In the genomic region with DNA sequence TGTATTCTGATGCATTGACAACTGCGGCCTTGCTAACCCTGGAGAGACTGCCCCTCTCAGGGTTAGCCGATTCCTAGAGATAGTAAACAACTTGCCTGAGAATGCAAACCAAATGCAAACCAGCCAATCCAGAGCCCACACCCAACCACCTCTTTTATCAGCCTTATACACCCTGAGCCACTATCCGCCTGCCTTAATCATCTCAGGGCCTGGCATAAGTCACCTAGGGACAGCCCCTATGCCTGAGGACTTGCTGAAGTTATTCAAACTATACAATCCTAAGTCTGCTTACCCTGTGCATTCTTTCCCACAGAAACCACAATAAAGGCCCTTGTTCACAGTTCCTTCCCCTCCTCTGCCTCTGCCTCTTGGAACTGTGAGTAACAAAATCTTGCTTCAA, we compare ENCODE assay signal across 15 cellular contexts.
DNase-seq lines count a peak whose midpoint lies in the region; ATAC-seq and TF ChIP-seq lines count a peak whose summit lies in the region.
"Had no signal": no experiment of that assay in that cellular context is flagged by ENCODE, and none has a peak within 500 bp of the region (broad histone marks: within the 10 kb centered on the region; RNA-seq: fewer than 3 reads in every experiment).

No MANE protein-coding gene starts in this region.

- no peak overlapping the region for H2AFZ ChIP-seq in mammary epithelial cell (ENCODE audit: low read depth, low read length)

- CTCF ChIA-PET in mammary epithelial cell (lab: Charles Lee; ENCODE audit: low non-redundant PET), result no interaction called here
- CTCF ChIA-PET in MCF 10A (lab: Yijun Ruan, JAX), result interaction anchor here (0.6 kb wide), 1 partner anchor 417 kb away, joined by 3 read pairs; no protein-coding TSS in a partner anchor
- CTCF ChIA-PET in T-cell (lab: Charles Lee), result no interaction called here

- H3K4me3 Mint-ChIP-seq in MCF 10A (ENCODE audit: unreplicated experiment), result no peak overlapping the region
- no peak overlapping the region for H3K4me3 Mint-ChIP-seq in T-cell
- H3K4me3 Mint-ChIP-seq: IgD-negative memory B cell had no signal

- H3K4me3 ChIP-seq in mammary epithelial cell (replicated peaks in 1 of 3; ENCODE audit: insufficient read depth in 1 of 3, low read depth in 2 of 3, low read length in 3 of 3) (no peak overlapping the region), body of pancreas (no peak overlapping the region)
- H3K4me3 ChIP-seq: skin epidermis, upper lobe of right lung had no signal

- TF ChIP-seq CTCF in mammary epithelial cell (conservative IDR thresholded peaks at IDR 0.05 in 1 of 2, IDR thresholded peaks at IDR 0.05 in 1 of 2; ENCODE audit: extremely low read depth in 1 of 2, insufficient read depth in 1 of 2, low read depth in 1 of 2, low read length in 2 of 2) (no peak), MCF 10A (IDR thresholded peaks at IDR 0.05; ENCODE audit: unreplicated experiment) (no peak), body of pancreas (IDR thresholded peaks at IDR 0.05) (no peak)

- in situ Hi-C loops in mammary epithelial cell (cut with MboI; ENCODE audit: low sequenced_read_pairs in 2 of 2), result no loop called here

- H3K4me1 ChIP-seq in mammary epithelial cell (ENCODE audit: insufficient read depth, low read length) (no peaks in the 10 kb centered on the region), body of pancreas (no peaks in the 10 kb centered on the region)
- H3K4me1 ChIP-seq: upper lobe of right lung had no signal

- BruUV-seq in mammary epithelial cell (replicated peaks; lab: Mats Ljungman, UMichigan) (no TSS peak), MCF 10A (replicated peaks; lab: Mats Ljungman, UMichigan) (no TSS peak)

- H3K79me2 ChIP-seq in mammary epithelial cell (ENCODE audit: insufficient read depth, low read length), result no peaks in the 10 kb centered on the region

- WGBS in mammary epithelial cell (ENCODE audit: low coverage, missing lambda C conversion rate), result 81% methylated on average over 3 of the region's 3 CpGs
- 59 to 73% methylated on average over 3 of the region's 3 CpGs for WGBS in body of pancreas, 2 donors

- dilution Hi-C loops in mammary epithelial cell (cut with HindIII; ENCODE audit: low sequenced_read_pairs), result no loop called here

- no peak overlapping the region for H3K27ac ChIP-seq in mammary epithelial cell (ENCODE audit: insufficient read depth, low read depth, low read length)
- no peak overlapping the region for H3K27ac ChIP-seq in body of pancreas
- H3K27ac ChIP-seq: skin epidermis, upper lobe of right lung had no signal

- H3K9ac ChIP-seq in mammary epithelial cell (ENCODE audit: insufficient read depth, low read length), result no peak overlapping the region

- H3K27ac Mint-ChIP-seq in MCF 10A (ENCODE audit: low read depth, unreplicated experiment) (no peak overlapping the region), T-cell (no peak overlapping the region)

- H4K20me1 ChIP-seq in mammary epithelial cell (ENCODE audit: insufficient read depth, low read length), result no peaks in the 10 kb centered on the region

- H3K4me2 ChIP-seq in mammary epithelial cell (ENCODE audit: insufficient read depth, low read depth, low read length), result no peak overlapping the region

- intact Hi-C loops in mammary epithelial cell (cut with micrococcal nuclease), result no loop called here
- intact Hi-C loops in MCF 10A (cut with micrococcal nuclease), result no loop called here
- intact Hi-C loops in body of pancreas (cut with DNase I), result no loop called here

- ATAC-seq in T-cell (replicated peaks in 1 of 4) (peak; percentile 40 to 60 (median 44)), body of pancreas (no peak), HG03039 (IDR thresholded peaks at IDR 0.05; ENCODE audit: unreplicated experiment) (no peak), GM19324 (IDR thresholded peaks at IDR 0.05; ENCODE audit: low FRiP score, unreplicated experiment) (no peak)
- ATAC-seq: PC-3, upper lobe of right lung had no signal

- H3K27me3 ChIP-seq in mammary epithelial cell (ENCODE audit: insufficient read depth, low read length), result peaks cover 4% of the 10 kb centered on the region
- no peaks in the 10 kb centered on the region for H3K27me3 ChIP-seq in body of pancreas
- H3K27me3 ChIP-seq: upper lobe of right lung had no signal

- H3K4me1 Mint-ChIP-seq in MCF 10A (ENCODE audit: insufficient read depth, unreplicated experiment), result no peaks in the 10 kb centered on the region
- H3K4me1 Mint-ChIP-seq in T-cell, result peaks cover 8 to 12% (median 12%) of the 10 kb centered on the region in 3 donors
- H3K4me1 Mint-ChIP-seq: IgD-negative memory B cell had no signal

- H3K36me3 ChIP-seq in mammary epithelial cell (ENCODE audit: insufficient read depth, low read length) (no peaks in the 10 kb centered on the region), body of pancreas (replicated peaks in 1 of 2; ENCODE audit: insufficient read depth in 1 of 2, low read depth in 2 of 2) (no peaks in the 10 kb centered on the region)
- H3K36me3 ChIP-seq: upper lobe of right lung had no signal

- DNase-seq in mammary epithelial cell, result peak; percentile 55
- no peak for DNase-seq in MCF 10A (ENCODE audit: unreplicated experiment)
- DNase-seq in T-cell, result no peak
- peak; percentile 14 for DNase-seq in kidney tubule cell (ENCODE audit: low spot score)
- no peak for DNase-seq in body of pancreas
- DNase-seq in RKO (ENCODE audit: low spot score), result no peak
- DNase-seq: DMS53, NCI-H2227 treated with DMSO at 0.1 percent for 48 hours, occipital lobe, PC-3, upper lobe of right lung had no signal

- H3K9me3 Mint-ChIP-seq in MCF 10A (ENCODE audit: unreplicated experiment) (peaks cover 37% of the 10 kb centered on the region), T-cell (no peaks in the 10 kb centered on the region)
- H3K9me3 Mint-ChIP-seq: IgD-negative memory B cell had no signal

- TF ChIP-seq POLR2A in body of pancreas (IDR thresholded peaks at IDR 0.05), result no peak

- POLR2A ChIA-PET in MCF 10A (lab: Yijun Ruan, JAX), result no interaction called here
- POLR2A ChIA-PET in T-cell (lab: Charles Lee), result no interaction called here

- no peaks in the 10 kb centered on the region for H3K36me3 Mint-ChIP-seq in MCF 10A (ENCODE audit: insufficient read depth, unreplicated experiment)
- H3K36me3 Mint-ChIP-seq in T-cell, result no peaks in the 10 kb centered on the region
- H3K36me3 Mint-ChIP-seq: IgD-negative memory B cell had no signal

- H3K27me3 Mint-ChIP-seq in MCF 10A (ENCODE audit: insufficient read depth, unreplicated experiment), result no peaks in the 10 kb centered on the region
- H3K27me3 Mint-ChIP-seq in T-cell, result peaks cover 0 to 7% of the 10 kb centered on the region in 2 donors
- H3K27me3 Mint-ChIP-seq: IgD-negative memory B cell had no signal

- H3K9me3 ChIP-seq in mammary epithelial cell (replicated peaks; ENCODE audit: insufficient read depth, low read length) (no peaks in the 10 kb centered on the region), body of pancreas (no peaks in the 10 kb centered on the region)
- H3K9me3 ChIP-seq: upper lobe of right lung had no signal

Comparison
In these comparisons a context has a peak if more than half of its experiments do, and no peak if none do; other contexts are left out.
1. DNase-seq: peak in mammary epithelial cell (single experiment) and kidney tubule cell (single experiment); none in MCF 10A (single experiment), T-cell (0 of 34), body of pancreas (0 of 4) and RKO (single experiment).
2. ATAC-seq: peak in T-cell (4 of 4); none in body of pancreas (single experiment), HG03039 (single experiment) and GM19324 (single experiment).